8 cellular contexts compared by ENCODE assay signal in genomic region chr12:120265483-120266179, GRCh38.
DNase-seq lines count a peak whose midpoint lies in the region; ATAC-seq lines count a peak whose summit lies in the region.

TSS of gene PXN (minus strand) at chr12:120265730. CDS start at chr12:120265629, 101 bp downstream.

- peak; percentile 81 for DNase-seq in NCI-H2171 (lab: John Stamatoyannopoulos, UW)
- DNase-seq in activated CD4-positive, CD25-positive, alpha-beta regulatory T cell (lab: John Stamatoyannopoulos, UW) = peak; percentile 83 to 91 (median 89)
- peak in 56 of 61 donors; percentile 18 to 88 (median 68) for DNase-seq in caudate nucleus (lab: John Stamatoyannopoulos, UW)
- peak; percentile 95 for DNase-seq in islet precursor cell
- peak; percentile 76 to 87 (median 83) for DNase-seq in stimulated activated CD4-positive, alpha-beta T cell treated with anti-CD3 and anti-CD28 coated beads, Interleukin-12 subunit alpha, Interleukin-12 subunit beta, amount 100 ng/mL, for 48 hours (ENCODE audit: low read depth in 2 of 3, low spot score in 1 of 3)

- peak; percentile 87 for ATAC-seq in GM18498 (IDR thresholded peaks at IDR 0.05; ENCODE audit: unreplicated experiment)
- ATAC-seq in HG02884 (IDR thresholded peaks at IDR 0.05; ENCODE audit: unreplicated experiment) = peak; percentile 59
- no peak for ATAC-seq in GM19463 (IDR thresholded peaks at IDR 0.05; ENCODE audit: unreplicated experiment)

- H3K27ac ChIP-seq in caudate nucleus (ENCODE audit: low read depth, low read length) = peak within 1 kb of the TSS; percentile 70
